8 cellular contexts compared by ENCODE assay signal in the genomic region with DNA sequence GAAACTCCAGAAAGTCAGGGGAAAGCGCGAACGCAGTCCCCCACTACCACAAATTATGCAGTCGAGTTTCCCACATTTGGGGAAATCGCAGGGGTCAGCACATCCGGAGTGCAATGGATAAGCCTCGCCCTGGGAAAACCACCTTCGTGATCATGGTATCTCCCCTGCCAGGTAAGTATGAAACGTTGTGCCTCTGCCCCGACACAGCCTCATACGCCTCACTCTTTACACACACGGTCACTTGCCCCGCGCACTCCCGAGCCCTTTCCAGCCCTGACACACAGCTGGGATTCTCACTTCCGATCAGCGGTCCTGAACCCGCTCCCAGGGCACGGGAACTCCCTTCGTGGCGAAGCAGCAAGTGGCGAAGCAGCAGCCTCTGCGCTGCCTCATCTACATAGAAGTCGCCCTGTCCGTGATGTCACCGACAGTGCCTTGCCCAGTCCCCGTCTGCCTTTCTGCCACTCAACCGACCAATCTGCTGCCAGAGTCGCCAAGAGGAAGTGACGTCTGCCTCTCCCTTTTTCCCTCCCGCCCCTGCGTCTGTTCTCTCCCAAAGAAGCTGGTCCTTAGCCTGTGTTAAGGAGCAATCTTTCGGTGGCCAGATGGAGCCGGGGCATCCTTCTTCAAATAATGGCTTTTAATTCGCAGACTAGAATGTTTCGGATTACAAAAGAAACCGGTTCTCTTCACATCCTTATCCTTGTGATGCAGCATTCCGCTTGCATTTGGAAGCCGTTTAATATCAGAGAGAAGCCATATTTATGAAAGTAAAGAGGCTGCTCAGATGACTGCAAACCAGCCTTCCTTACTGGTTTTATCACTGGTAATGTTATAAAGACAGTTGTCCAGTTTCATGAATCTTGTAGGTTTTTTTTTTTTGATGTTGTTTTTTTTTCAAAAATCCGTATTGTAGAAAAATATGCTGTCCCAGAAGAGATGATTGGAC. TPM values are rescaled to one million over a fixed set of nuclear protein-coding genes. Genes with fewer than 3 reads are reported as not detected.
A peak's percentile ranks its signal among the peaks of the same experiment; 100 is the strongest.
DNase-seq lines count a peak whose midpoint lies in the region; ATAC-seq and TF ChIP-seq lines count a peak whose summit lies in the region.
"Not testable (repeated sequence)": the region's sequence is repeated elsewhere in the genome, so short reads cannot be mapped to it uniquely, and the experiment has no call there.

Gene RNU1-1, minus strand, starts transcription at position 179 of the 949 bp plus-strand sequence.

- H3K4me1 Mint-ChIP-seq in CD8-positive, alpha-beta T cell (ENCODE audit: low read depth): not testable (repeated sequence)

- not testable (repeated sequence) for H2AFZ ChIP-seq in neuron (ENCODE audit: low read depth, low read length)

- TF ChIP-seq CTCF in CD8-positive, alpha-beta T cell (IDR thresholded peaks at IDR 0.05); heart left ventricle (IDR thresholded peaks at IDR 0.05): not testable (repeated sequence)

- POLR2A ChIA-PET in CD8-positive, alpha-beta T cell (lab: Charles Lee): interaction anchor here (0.7 to 1.7 kb wide), 5 partner anchors 17 to 391 kb away, joined by 3 to 9 read pairs (median 4); partner anchors contain the start of gene NECAP2

- DNase-seq in CD8-positive, alpha-beta T cell: peak; percentile 56 to 89 (median 73)
- peak in 51 of 76 experiments; percentile 23 to 88 (median 63) for DNase-seq in HUDEP-2 (lab: John Stamatoyannopoulos, UW; ENCODE audit: unreplicated experiment in 76 of 76)
- peak; percentile 87 for DNase-seq in NCI-H82 treated with DMSO at 0.1 percent for 48 hours (lab: John Stamatoyannopoulos, UW; ENCODE audit: unreplicated experiment)
- peak; percentile 60 to 65 for DNase-seq in activated CD4-positive, alpha-beta T cell treated with anti-CD3 and anti-CD28 coated beads for 4 hours
- DNase-seq in brain pericyte (ENCODE audit: low read depth, low spot score): peak; percentile 32
- peak; percentile 57 to 86 (median 84) for DNase-seq in heart left ventricle
- peak; percentile 45 to 56 for DNase-seq in stimulated activated CD8-positive, alpha-beta memory T cell treated with anti-CD3 and anti-CD28 coated beads, Interleukin-4, amount 100 ng/mL, for 1 hour (ENCODE audit: low read depth in 2 of 2, low spot score in 1 of 2)

- peak within 1 kb of the TSS; percentile 90 for H3K27ac ChIP-seq in CD8-positive, alpha-beta T cell (ENCODE audit: low read depth, low read length)
- peak within 1 kb of the TSS; percentile 50 to 96 (median 86) for H3K27ac ChIP-seq in heart left ventricle

- H3K9me3 ChIP-seq in CD8-positive, alpha-beta T cell (ENCODE audit: low read length); heart left ventricle; neuron (ENCODE audit: low read length): not testable (repeated sequence)

- H3K36me3 ChIP-seq in CD8-positive, alpha-beta T cell (ENCODE audit: insufficient read depth, low read length); heart left ventricle; neuron (ENCODE audit: insufficient read depth, low read length): not testable (repeated sequence)

- not testable (repeated sequence) for H3K27me3 ChIP-seq in CD8-positive, alpha-beta T cell (ENCODE audit: insufficient read depth, low read length); neuron (ENCODE audit: insufficient read depth, low read length)
- H3K27me3 ChIP-seq in heart left ventricle: peaks cover 0 to 20% (median 6%) of the 10 kb centered on the region in 9 donors

- intact Hi-C loops in CD8-positive, alpha-beta T cell (cut with DNase I, micrococcal nuclease): loop anchor here (1.0 to 5.0 kb wide), 3 partner anchors 15 to 393 kb away; partner anchors contain the start of gene NECAP2 (in 1 of the 2)
- intact Hi-C loops in heart left ventricle (cut with DNase I): loop anchor here in 1 of 10 donors (5.0 kb wide), 1 partner anchor 72 kb away; the partner anchor contains the start of gene NECAP2

- peak; percentile 56 for ATAC-seq in CD8-positive, alpha-beta T cell
- ATAC-seq in heart left ventricle: peak; percentile 73 to 88 (median 82)

- not testable (repeated sequence) for H3K9me3 Mint-ChIP-seq in CD8-positive, alpha-beta T cell

- H3K4me3 ChIP-seq in CD8-positive, alpha-beta T cell (ENCODE audit: low read depth, low read length): peak within 1 kb of the TSS; percentile 34
- peak within 1 kb of the TSS in 10 of 12 donors; percentile 27 to 61 (median 45) for H3K4me3 ChIP-seq in heart left ventricle
- H3K4me3 ChIP-seq in neuron (ENCODE audit: low read length): peak within 1 kb of the TSS; percentile 59

- H3K27ac Mint-ChIP-seq in CD8-positive, alpha-beta T cell: not testable (repeated sequence)

- not testable (repeated sequence) for H3K36me3 Mint-ChIP-seq in CD8-positive, alpha-beta T cell

- H3K27me3 Mint-ChIP-seq in CD8-positive, alpha-beta T cell (ENCODE audit: low read depth): not testable (repeated sequence)

- TF ChIP-seq POLR2A in heart left ventricle (IDR thresholded peaks at IDR 0.05): peak in 1 of 2 donors; percentile 44

- WGBS in heart left ventricle, 4 donors: 1 to 3% (median 1%) methylated on average over 24 to 38 of the region's 40 CpGs

- CTCF ChIA-PET in CD8-positive, alpha-beta T cell (lab: Charles Lee): not testable (repeated sequence)

- H3K4me3 Mint-ChIP-seq in CD8-positive, alpha-beta T cell: not testable (repeated sequence)

- H3K4me1 ChIP-seq in CD8-positive, alpha-beta T cell (ENCODE audit: insufficient read depth, low read length); heart left ventricle; neuron (ENCODE audit: insufficient read depth, low read length): not testable (repeated sequence)

RNA-seq across cellular contexts. Expression of gene RNU1-1, which starts in this region (rescaled TPM):
- total RNA-seq in CD8-positive, alpha-beta T cell: 1,000 to 10,000 TPM; 3,774 to 3,852 TPM
- total RNA-seq in heart left ventricle: 1,000 to 10,000 TPM in 6 of 9 donors, 100 to 1,000 TPM in 1, not detected in 2; 364 to 3,776 (median 2,470) TPM
- not detected for polyA plus RNA-seq in heart left ventricle

Comparison
In these comparisons a context has a peak if more than half of its experiments do, and no peak if none do; other contexts are left out.
1. Peak in every context shown above with its lines: DNase-seq, ATAC-seq, H3K4me3 ChIP-seq and H3K27ac ChIP-seq.
2. DNase-seq: peak in every context shown above with its lines; median percentile 87 in NCI-H82 treated with DMSO at 0.1 percent for 48 hours; 84 in heart left ventricle; 73 in CD8-positive, alpha-beta T cell; 63 in HUDEP-2; 62 in activated CD4-positive, alpha-beta T cell treated with anti-CD3 and anti-CD28 coated beads for 4 hours; 50 in stimulated activated CD8-positive, alpha-beta memory T cell treated with anti-CD3 and anti-CD28 coated beads, Interleukin-4, amount 100 ng/mL, for 1 hour; 32 in brain pericyte.